ENCODE assay signal across 8 cellular contexts in genomic region chr11:9461068-9461759, GRCh38. TPM values are rescaled to one million over a fixed set of nuclear protein-coding genes. Genes with fewer than 3 reads are reported as not detected.
DNase-seq lines count a peak whose midpoint lies in the region; ATAC-seq and TF ChIP-seq lines count a peak whose summit lies in the region.

No MANE protein-coding gene starts in this region.

- no TSS peak for BruUV-seq in OCI-LY7 (replicated peaks; lab: Mats Ljungman, UMichigan)

- no peak for TF ChIP-seq CTCF in OCI-LY7 (conservative IDR thresholded peaks at IDR 0.05; ENCODE audit: low read length)

- H3K4me2 ChIP-seq in OCI-LY7 (ENCODE audit: low read length) = peak overlapping the region; percentile 100

- H3K9ac ChIP-seq in HUES6 (ENCODE audit: low read length) = peak overlapping the region; percentile 96
- peak overlapping the region; percentile 100 for H3K9ac ChIP-seq in muscle layer of colon (ENCODE audit: low read length)

- peaks cover 55% of the 10 kb centered on the region for H3K79me2 ChIP-seq in OCI-LY7 (ENCODE audit: insufficient read depth, low read depth, low read length)

- H4K20me1 ChIP-seq in OCI-LY7 (ENCODE audit: insufficient read depth, low read length) = no peaks in the 10 kb centered on the region

- POLR2A ChIA-PET in OCI-LY7 (lab: Charles Lee) = interaction anchor here (0.6 to 2.5 kb wide), 20 partner anchors 8 to 607 kb away, joined by 3 to 13 read pairs (median 4); no protein-coding TSS in a partner anchor

- peak overlapping the region; percentile 85 for H3K4me3 ChIP-seq in HUES6 (ENCODE audit: low read depth, low read length)
- H3K4me3 ChIP-seq in OCI-LY7 (ENCODE audit: low read depth, low read length, poor library complexity, severe bottlenecking) = peak overlapping the region; percentile 82
- peak overlapping the region; percentile 38 to 80 for H3K4me3 ChIP-seq in muscle layer of colon (ENCODE audit: low read depth in 1 of 2, low read length in 2 of 2)

- H2AFZ ChIP-seq in OCI-LY7 (ENCODE audit: low read length) = peak overlapping the region; percentile 28; the same call in 1 of the 2 replicates

- no peaks in the 10 kb centered on the region for H3K36me3 ChIP-seq in HUES6 (ENCODE audit: control insufficient read depth, insufficient read depth, low read length)
- H3K36me3 ChIP-seq in OCI-LY7 (ENCODE audit: insufficient read depth, low read length) = no peaks in the 10 kb centered on the region
- H3K36me3 ChIP-seq in muscle layer of colon (ENCODE audit: insufficient read depth, low read length) = no peaks in the 10 kb centered on the region

- ATAC-seq in GM21447 (IDR thresholded peaks at IDR 0.05; ENCODE audit: unreplicated experiment) (peak; percentile 40), esophagus mucosa (peak; percentile 74)

- H3K4me1 ChIP-seq in HUES6 (ENCODE audit: control insufficient read depth, insufficient read depth, low read length) (0 out of 2 replicates have a peak, but pooled peaks cover 5% of the 10 kb centered on the region), OCI-LY7 (ENCODE audit: insufficient read depth, low read length, poor library complexity, severe bottlenecking) (peaks cover 28% of the 10 kb centered on the region), muscle layer of colon (ENCODE audit: insufficient read depth, low read length) (peaks cover 25% of the 10 kb centered on the region)

- H3K9me2 ChIP-seq in OCI-LY7 (ENCODE audit: insufficient read depth, low read length) = no peaks in the 10 kb centered on the region

- DNase-seq in DMS 273 treated with DMSO at 0.1 percent for 48 hours (lab: John Stamatoyannopoulos, UW) (peak; percentile 65), OCI-LY7 (ENCODE audit: low spot score) (peak; percentile 93)
- peak; percentile 85 to 87 for DNase-seq in activated T-cell treated with anti-CD3 and anti-CD28 coated beads, Interleukin-2, amount 50 U/mL, for 48 hours
- peak; percentile 53 for DNase-seq in stimulated activated CD8-positive, alpha-beta memory T cell treated with anti-CD3 and anti-CD28 coated beads, Interleukin-7, amount 100 ng/mL, for 24 hours (ENCODE audit: low read depth)

- H3K27me3 ChIP-seq in HUES6 (ENCODE audit: control insufficient read depth, insufficient read depth, low read length) = no peaks in the 10 kb centered on the region
- H3K27me3 ChIP-seq in muscle layer of colon (ENCODE audit: control insufficient read depth in 1 of 2, insufficient read depth in 2 of 2, low read length in 2 of 2) = no peaks in the 10 kb centered on the region

- H3K27ac ChIP-seq in HUES6 (ENCODE audit: low read depth, low read length) (peak overlapping the region; percentile 98), OCI-LY7 (ENCODE audit: low read depth, low read length, poor library complexity, severe bottlenecking) (peak overlapping the region; percentile 97), muscle layer of colon (ENCODE audit: low read depth, low read length) (peak overlapping the region; percentile 99)

- H3K9me3 ChIP-seq in HUES6 (ENCODE audit: control insufficient read depth, insufficient read depth, low read depth, low read length) (no peaks in the 10 kb centered on the region), OCI-LY7 (ENCODE audit: low read length) (no peaks in the 10 kb centered on the region), muscle layer of colon (ENCODE audit: low read length) (no peaks in the 10 kb centered on the region)

- intact Hi-C loops in OCI-LY7 (cut with micrococcal nuclease; ENCODE audit: unreplicated experiment) = loop anchor here (1.0 to 5.0 kb wide), 5 partner anchors 112 to 549 kb away; partner anchors contain the start of genes AKIP1, TMEM9B and WEE1

- CTCF ChIA-PET in OCI-LY7 (lab: Charles Lee; ENCODE audit: unreplicated experiment) = no interaction called here

RNA-seq across cellular contexts. Expression of gene ZNF143, which starts 0.4 kb away (rescaled TPM):
- total RNA-seq in OCI-LY7 (2014; rRNA removed; shearing (Covaris generic)) = 25.0 and 36.2 TPM in 2 replicates
- total RNA-seq in OCI-LY7 (2022) (22.9 and 28.4 TPM in 2 replicates), esophagus mucosa (12.6 TPM)

Comparison
In these comparisons a context has a peak if more than half of its experiments do, and no peak if none do; other contexts are left out.
1. Peak in every context shown above with its lines: DNase-seq, ATAC-seq, H3K4me3 ChIP-seq and H3K27ac ChIP-seq.